ENCODE assay signal across 11 cellular contexts in genomic region chr19:35479278-35479677, GRCh38. TPM values are rescaled to one million over a fixed set of nuclear protein-coding genes. Genes with fewer than 3 reads are reported as not detected.
DNase-seq lines count a peak whose midpoint lies in the region; ATAC-seq and TF ChIP-seq lines count a peak whose summit lies in the region.
"Had no signal": no experiment of that assay in that cellular context is flagged by ENCODE, and none has a peak within 500 bp of the region (broad histone marks: within the 10 kb centered on the region; RNA-seq: fewer than 3 reads in every experiment).

No MANE protein-coding gene starts in this region.

- 76% methylated on average over 11 of the region's 11 CpGs for WGBS in hepatocyte (ENCODE audit: low lambda C conversion rate, missing lambda C conversion rate)
- 46% methylated on average over 11 of the region's 11 CpGs for WGBS in suprapubic skin

- no peaks in the 10 kb centered on the region for H3K9me3 ChIP-seq in hepatocyte (ENCODE audit: low read depth)
- H3K9me3 ChIP-seq in suprapubic skin = no peaks in the 10 kb centered on the region
- no peaks in the 10 kb centered on the region for H3K9me3 ChIP-seq in gastrocnemius medialis

- no peak overlapping the region for H3K4me2 ChIP-seq in hepatocyte

- H3K27me3 ChIP-seq in hepatocyte = no peaks in the 10 kb centered on the region
- H3K27me3 ChIP-seq in suprapubic skin = no peaks in the 10 kb centered on the region
- no peaks in the 10 kb centered on the region for H3K27me3 ChIP-seq in gastrocnemius medialis

- in situ Hi-C loops in gastrocnemius medialis (cut with MboI; ENCODE audit: low sequenced_read_pairs in 4 of 4) = loop anchor here in 1 of 4 donors (10.0 kb wide), 1 partner anchor 124 kb away; the partner anchor contains the start of gene FFAR3

- H3K4me1 ChIP-seq in hepatocyte (ENCODE audit: insufficient read depth) (no peaks in the 10 kb centered on the region), suprapubic skin (peaks cover 9% of the 10 kb centered on the region), gastrocnemius medialis (no peaks in the 10 kb centered on the region)

- peak; percentile 91 to 95 for DNase-seq in NCI-H526 (lab: John Stamatoyannopoulos, UW)
- DNase-seq in NCI-H526 treated with DMSO at 0.1 percent for 48 hours (lab: John Stamatoyannopoulos, UW) = no peak
- peak; percentile 30 for DNase-seq in HT-29 (ENCODE audit: low spot score)
- no peak for DNase-seq in hepatocyte (ENCODE audit: low spot score)
- no peak for DNase-seq in suprapubic skin (ENCODE audit: low spot score in 2 of 2)
- DNase-seq in cardiac septum (ENCODE audit: low spot score) = no peak
- no peak for DNase-seq in NCI-H1092 treated with DMSO at 0.1 percent for 48 hours (lab: John Stamatoyannopoulos, UW)
- no peak for DNase-seq in gastrocnemius medialis
- DNase-seq: ACHN, HFFc6 had no signal

- TF ChIP-seq EP300 in suprapubic skin (IDR thresholded peaks at IDR 0.05) = no peak

- peak; percentile 7 for TF ChIP-seq CTCF in hepatocyte (IDR thresholded peaks at IDR 0.05; ENCODE audit: poor library complexity)
- TF ChIP-seq CTCF in suprapubic skin (IDR thresholded peaks at IDR 0.05) = no peak
- TF ChIP-seq CTCF in gastrocnemius medialis (IDR thresholded peaks at IDR 0.05 in 4 of 5, conservative IDR thresholded peaks at IDR 0.05 in 1 of 5) = no peak

- no peaks in the 10 kb centered on the region for H4K20me1 ChIP-seq in hepatocyte (ENCODE audit: insufficient read depth, poor library complexity, severe bottlenecking)

- no peaks in the 10 kb centered on the region for H3K79me2 ChIP-seq in hepatocyte

- no peaks in the 10 kb centered on the region for H3K9me2 ChIP-seq in hepatocyte (replicated peaks; ENCODE audit: insufficient read depth)

- intact Hi-C loops in cardiac septum (cut with DNase I) = no loop called here
- intact Hi-C loops in gastrocnemius medialis (cut with DNase I; ENCODE audit: low total_unique reads) = no loop called here

- no peak for TF ChIP-seq POLR2A in suprapubic skin (IDR thresholded peaks at IDR 0.05)
- no peak for TF ChIP-seq POLR2A in gastrocnemius medialis (IDR thresholded peaks at IDR 0.05)

- no peak overlapping the region for H3K27ac ChIP-seq in hepatocyte
- peak overlapping the region; percentile 19 for H3K27ac ChIP-seq in suprapubic skin
- H3K27ac ChIP-seq in gastrocnemius medialis = no peak overlapping the region

- no peak for ATAC-seq in gastrocnemius medialis

- H3K4me3 ChIP-seq in hepatocyte = no peak overlapping the region
- H3K4me3 ChIP-seq in suprapubic skin = no peak overlapping the region
- H3K4me3 ChIP-seq in gastrocnemius medialis = no peak overlapping the region

- no peak overlapping the region for H2AFZ ChIP-seq in hepatocyte

- H3K36me3 ChIP-seq in hepatocyte (replicated peaks; ENCODE audit: insufficient read depth, low read depth) (no peaks in the 10 kb centered on the region), suprapubic skin (no peaks in the 10 kb centered on the region), gastrocnemius medialis (no peaks in the 10 kb centered on the region)

RNA-seq across cellular contexts. Expression of gene KRTDAP, which starts 11.0 kb away (rescaled TPM):
- not detected in 2 replicates for total RNA-seq in HT-29 (2014; rRNA removed; shearing (Covaris generic))
- total RNA-seq in hepatocyte = 1.6 and 2.7 TPM in 2 replicates
- polyA plus RNA-seq in hepatocyte = 0.97 and 1.6 TPM in 2 replicates
- over 10,000 TPM in 2 of 4 donors, 1,000 to 10,000 TPM in 2; 1,056 to 12,237 (median 8,197) TPM for total RNA-seq in suprapubic skin
- total RNA-seq in cardiac septum = not detected
- total RNA-seq in gastrocnemius medialis = not detected
- total RNA-seq: HFFc6 had no signal
- polyA plus RNA-seq: CD14-positive monocyte had no signal

RNA-seq across cellular contexts. Expression of gene FFAR2, which starts 31.2 kb away (rescaled TPM):
- total RNA-seq in HT-29 (2014; rRNA removed; shearing (Covaris generic)) = 0.08 and 0.33 TPM in 2 replicates
- total RNA-seq in hepatocyte (0.16 and 0.20 TPM in 2 replicates), suprapubic skin (under 1 TPM in 3 of 4 donors, not detected in 1; 0.29 to 0.64 (median 0.30) TPM), cardiac septum (0.97 TPM), gastrocnemius medialis (not detected)
- polyA plus RNA-seq in hepatocyte = 0.64 TPM in 1 of 2 replicates, not detected in the other
- total RNA-seq: HFFc6 had no signal

RNA-seq across cellular contexts. Expression of gene DMKN, which starts 34.2 kb away (rescaled TPM):
- 7.0 and 8.6 TPM in 2 replicates for total RNA-seq in HT-29 (2014; rRNA removed; shearing (Covaris generic))
- total RNA-seq in hepatocyte (57.0 and 64.1 TPM in 2 replicates), suprapubic skin (1,000 to 10,000 TPM; 2,237 to 6,229 (median 5,437) TPM), cardiac septum (4.2 TPM), gastrocnemius medialis (under 1 TPM in 1 of 4 donors, not detected in 3; 0.89 TPM)
- polyA plus RNA-seq in hepatocyte = 99.5 and 111 TPM in 2 replicates
- polyA plus RNA-seq: CD14-positive monocyte had no signal

RNA-seq across cellular contexts. Expression of gene SBSN, which starts 48.8 kb away (rescaled TPM):
- not detected in 2 replicates for total RNA-seq in HT-29 (2014; rRNA removed; shearing (Covaris generic))
- total RNA-seq in hepatocyte = 0.40 TPM in 1 of 2 replicates, not detected in the other
- polyA plus RNA-seq in hepatocyte = 0.19 and 0.66 TPM in 2 replicates
- total RNA-seq in suprapubic skin = 1,000 to 10,000 TPM in 3 of 4 donors, 100 to 1,000 TPM in 1; 308 to 1,594 (median 1,430) TPM
- total RNA-seq in cardiac septum = not detected
- total RNA-seq in gastrocnemius medialis = not detected
- polyA plus RNA-seq: CD14-positive monocyte had no signal

RNA-seq across cellular contexts. Expression of gene GAPDHS, which starts 54.0 kb away (rescaled TPM):
- not detected in 2 replicates for total RNA-seq in HT-29 (2014; rRNA removed; shearing (Covaris generic))
- not detected in 2 replicates for total RNA-seq in hepatocyte
- polyA plus RNA-seq in hepatocyte = not detected in 2 replicates
- 1 to 10 TPM; 4.1 to 8.4 (median 6.4) TPM for total RNA-seq in suprapubic skin
- total RNA-seq in cardiac septum = not detected
- not detected for total RNA-seq in gastrocnemius medialis
- total RNA-seq: HFFc6 had no signal
- polyA plus RNA-seq: CD14-positive monocyte had no signal

Comparison
In these comparisons a context has a peak if more than half of its experiments do, and no peak if none do; other contexts are left out.
1. DNase-seq: peak in NCI-H526 (2 of 2) and HT-29 (single experiment); none in NCI-H526 treated with DMSO at 0.1 percent for 48 hours (single experiment), hepatocyte (single experiment), suprapubic skin (0 of 2), cardiac septum (single experiment), NCI-H1092 treated with DMSO at 0.1 percent for 48 hours (single experiment) and gastrocnemius medialis (0 of 2).
2. RNA of gene KRTDAP, which starts 11.0 kb away (total RNA-seq): 1,056 to 12,237 TPM in suprapubic skin; 1.6 to 2.7 TPM in hepatocyte, not detected in cardiac septum (single experiment), not detected in HT-29 and not detected in gastrocnemius medialis; every median in the first group is over 100 times any median in the second.
3. RNA of gene DMKN, which starts 34.2 kb away (total RNA-seq): 2,237 to 6,229 TPM in suprapubic skin; 57.0 to 64.1 TPM in hepatocyte, 7.0 to 8.6 TPM in HT-29, 4.2 TPM in cardiac septum (single experiment) and 0.89 TPM in gastrocnemius medialis; every median in the first group is over 10 times any median in the second.